In genomic region chr21:43876605-43877004, GRCh38 we compare ENCODE assay signal across 23 cellular contexts. TPM values are rescaled to one million over a fixed set of nuclear protein-coding genes. Genes with fewer than 3 reads are reported as not detected.
A peak's percentile ranks its signal among the peaks of the same experiment; 100 is the strongest.
DNase-seq lines count a peak whose midpoint lies in the region; ATAC-seq, FAIRE-seq and TF ChIP-seq lines count a peak whose summit lies in the region.
"Had no signal": no experiment of that assay in that cellular context is flagged by ENCODE, and none has a peak within 500 bp of the region (broad histone marks: within the 10 kb centered on the region; RNA-seq: fewer than 3 reads in every experiment).

No MANE protein-coding gene starts in this region.

- CTCF ChIA-PET in activated naive CD4-positive, alpha-beta T cell treated with anti-CD3 and anti-CD28 coated beads, Interleukin-2, amount 10 ng/mL, durations not matched to agents 7 days and 5 days (lab: Charles Lee): interaction anchor here (0.8 kb wide), 1 partner anchor 24 kb away, joined by 3 read pairs; no protein-coding TSS in a partner anchor
- CTCF ChIA-PET in K562 (lab: Yijun Ruan, JAX; ENCODE audit: low intra/inter-chr PET ratio): no interaction called here

- no peak overlapping the region for H3K4me2 ChIP-seq in K562 (ENCODE audit: insufficient read depth, low read length)
- no peak overlapping the region for H3K4me2 ChIP-seq in mesenchymal stem cell (ENCODE audit: low read length, poor library complexity, severe bottlenecking)
- H3K4me2 ChIP-seq: A549; BLaER1 treated with 17β-estradiol and CSF1 and Interleukin-3, amounts not matched to agents 10 nM and 100 nM had no signal

- whole genome bisulfite sequencing in K562 (ENCODE audit: insufficient coverage, low coverage, missing lambda C conversion rate): 70% methylated on average over 5 of the region's 5 CpGs
- 85% methylated on average over 5 of the region's 5 CpGs for WGBS in mesenchymal stem cell

- no peak overlapping the region for H3K18ac ChIP-seq in mesenchymal stem cell (ENCODE audit: low read depth in 1 of 2, low read length in 2 of 2)

- H3K4me3 ChIP-seq in K562 (no peak overlapping the region), mesenchymal stem cell (ENCODE audit: insufficient read depth in 1 of 2, low read depth in 1 of 2, low read length in 2 of 2) (no peak overlapping the region)
- H3K4me3 ChIP-seq: A549; BLaER1 treated with 17β-estradiol and CSF1 and Interleukin-3, amounts not matched to agents 10 nM and 100 nM had no signal

- in situ Hi-C loops in K562 (cut with MboI): no loop called here

- no peak for FAIRE-seq in K562 (lab: Jason Lieb, UNC)
- FAIRE-seq: A549, D721Med, G401.6, GM12891, GM19239 had no signal

- no peak overlapping the region for H2AK5ac ChIP-seq in mesenchymal stem cell (ENCODE audit: low read length, severe bottlenecking)

- H4K8ac ChIP-seq in mesenchymal stem cell (ENCODE audit: low read length): no peak overlapping the region

- TF ChIP-seq RAD21 in K562 (CRISPR knock-in tag; conservative IDR thresholded peaks at IDR 0.05 in 1 of 2, IDR thresholded peaks at IDR 0.05 in 1 of 2): no peak

- TF ChIP-seq POLR2A in K562 (conservative IDR thresholded peaks at IDR 0.05): no peak

- H3K4me3 Mint-ChIP-seq in activated naive CD4-positive, alpha-beta T cell treated with anti-CD3 and anti-CD28 coated beads, Interleukin-2, amount 10 ng/mL, durations not matched to agents 7 days and 5 days: no peak overlapping the region
- no peak overlapping the region for H3K4me3 Mint-ChIP-seq in natural killer cell treated with Interleukin-12 subunit alpha and Interleukin-12 subunit beta and Interleukin-15 and Interleukin-18, amount 100 ng/mL, for 72 hours
- H3K4me3 Mint-ChIP-seq in natural killer cell: no peak overlapping the region
- H3K4me3 Mint-ChIP-seq: B cell; CD4-positive, alpha-beta T cell; CD8-positive, alpha-beta T cell had no signal

- no peaks in the 10 kb centered on the region for H3K9me1 ChIP-seq in K562 (ENCODE audit: control insufficient read depth, insufficient read depth, low read length)

- no peaks in the 10 kb centered on the region for H3K9me3 ChIP-seq in K562 (replicated peaks; ENCODE audit: control insufficient read depth, insufficient read depth, low read depth, low read length)
- no peaks in the 10 kb centered on the region for H3K9me3 ChIP-seq in mesenchymal stem cell (ENCODE audit: control insufficient read depth, low read length)
- H3K9me3 ChIP-seq: A549, Caco-2 had no signal

- peaks cover 46% of the 10 kb centered on the region for H3K36me3 Mint-ChIP-seq in activated naive CD4-positive, alpha-beta T cell treated with anti-CD3 and anti-CD28 coated beads, Interleukin-2, amount 10 ng/mL, durations not matched to agents 7 days and 5 days
- peaks cover 6% of the 10 kb centered on the region for H3K36me3 Mint-ChIP-seq in natural killer cell treated with Interleukin-12 subunit alpha and Interleukin-12 subunit beta and Interleukin-15 and Interleukin-18, amount 100 ng/mL, for 72 hours
- no peaks in the 10 kb centered on the region for H3K36me3 Mint-ChIP-seq in natural killer cell

- no peak overlapping the region for H3K4ac ChIP-seq in mesenchymal stem cell (ENCODE audit: low read depth in 1 of 2, low read length in 2 of 2)

- H4K20me1 ChIP-seq in K562 (replicated peaks; ENCODE audit: control insufficient read depth, insufficient read depth, low read length): 0 out of 2 replicates have a peak, but pooled peaks cover 9% of the 10 kb centered on the region

- H2AFZ ChIP-seq in K562 (ENCODE audit: low read depth, low read length) (no peak overlapping the region), mesenchymal stem cell (ENCODE audit: low read depth, low read length) (no peak overlapping the region)

- H3K79me1 ChIP-seq in mesenchymal stem cell (replicated peaks; ENCODE audit: low read length, poor library complexity, severe bottlenecking): peaks cover 34% of the 10 kb centered on the region

- peak overlapping the region; percentile 35 for H3K27ac Mint-ChIP-seq in activated naive CD4-positive, alpha-beta T cell treated with anti-CD3 and anti-CD28 coated beads, Interleukin-2, amount 10 ng/mL, durations not matched to agents 7 days and 5 days
- no peak overlapping the region for H3K27ac Mint-ChIP-seq in natural killer cell treated with Interleukin-12 subunit alpha and Interleukin-12 subunit beta and Interleukin-15 and Interleukin-18, amount 100 ng/mL, for 72 hours
- H3K27ac Mint-ChIP-seq in natural killer cell: no peak overlapping the region
- H3K27ac Mint-ChIP-seq: B cell; CD4-positive, alpha-beta T cell; CD8-positive, alpha-beta T cell had no signal

- POLR2A ChIA-PET in K562 (lab: Yijun Ruan, JAX): interaction anchor here (0.6 to 1.5 kb wide), 4 partner anchors 12 to 97 kb away, joined by 3 to 4 read pairs (median 3); no protein-coding TSS in a partner anchor

- no peak for TF ChIP-seq CTCF in natural killer cell (IDR thresholded peaks at IDR 0.05)
- no peak for TF ChIP-seq CTCF in K562 (IDR thresholded peaks at IDR 0.05 in 2 of 3, conservative IDR thresholded peaks at IDR 0.05 in 1 of 3; ENCODE audit: insufficient read depth in 2 of 3, low read depth in 1 of 3, low read length in 3 of 3)

- H3K23ac ChIP-seq in mesenchymal stem cell (ENCODE audit: low read length in 2 of 2): no peak overlapping the region

- H3K4me1 ChIP-seq in K562 (replicated peaks in 1 of 2; ENCODE audit: control insufficient read depth in 2 of 2, insufficient read depth in 2 of 2, low read length in 2 of 2) (peaks cover 6 to 30% of the 10 kb centered on the region in 2 experiments; a peak in 4 of 5 replicates), mesenchymal stem cell (ENCODE audit: control insufficient read depth, insufficient read depth, low read depth, low read length) (peaks cover 10% of the 10 kb centered on the region)

- H3K27me3 Mint-ChIP-seq in activated naive CD4-positive, alpha-beta T cell treated with anti-CD3 and anti-CD28 coated beads, Interleukin-2, amount 10 ng/mL, durations not matched to agents 7 days and 5 days: no peaks in the 10 kb centered on the region
- H3K27me3 Mint-ChIP-seq in natural killer cell treated with Interleukin-12 subunit alpha and Interleukin-12 subunit beta and Interleukin-15 and Interleukin-18, amount 100 ng/mL, for 72 hours: no peaks in the 10 kb centered on the region
- no peaks in the 10 kb centered on the region for H3K27me3 Mint-ChIP-seq in natural killer cell (ENCODE audit: low read depth in 2 of 2)
- H3K27me3 Mint-ChIP-seq: B cell; CD4-positive, alpha-beta T cell had no signal

- H3K4me1 Mint-ChIP-seq in activated naive CD4-positive, alpha-beta T cell treated with anti-CD3 and anti-CD28 coated beads, Interleukin-2, amount 10 ng/mL, durations not matched to agents 7 days and 5 days: peaks cover 44% of the 10 kb centered on the region
- H3K4me1 Mint-ChIP-seq in natural killer cell treated with Interleukin-12 subunit alpha and Interleukin-12 subunit beta and Interleukin-15 and Interleukin-18, amount 100 ng/mL, for 72 hours (ENCODE audit: low read depth in 2 of 2): peaks cover 20 to 24% of the 10 kb centered on the region in 2 donors
- H3K4me1 Mint-ChIP-seq in natural killer cell: peaks cover 20 to 30% of the 10 kb centered on the region in 2 donors

- BruUV-seq in K562 (replicated peaks; lab: Mats Ljungman, UMichigan): no TSS peak

- intact Hi-C loops in natural killer cell (cut with micrococcal nuclease) (no loop called here), K562 (cut with micrococcal nuclease) (no loop called here)

- no peak for ATAC-seq in natural killer cell treated with Interleukin-12 subunit alpha and Interleukin-12 subunit beta and Interleukin-15 and Interleukin-18, amount 100 ng/mL, for 72 hours
- ATAC-seq in natural killer cell (no peak), K562 (no peak), HG03571 (IDR thresholded peaks at IDR 0.05; ENCODE audit: unreplicated experiment) (no peak)
- ATAC-seq: A549; CD8-positive, alpha-beta T cell had no signal

- no peaks in the 10 kb centered on the region for H3K27me3 ChIP-seq in K562 (ENCODE audit: control insufficient read depth in 2 of 2, insufficient read depth in 2 of 2, low read length in 2 of 2)
- no peaks in the 10 kb centered on the region for H3K27me3 ChIP-seq in mesenchymal stem cell (ENCODE audit: control insufficient read depth in 1 of 2, insufficient read depth in 1 of 2, low read length in 2 of 2)
- H3K27me3 ChIP-seq: BLaER1 treated with 17β-estradiol and CSF1 and Interleukin-3, amounts not matched to agents 10 nM and 100 nM had no signal

- H3K27ac ChIP-seq in K562 (ENCODE audit: extremely low read depth, low read depth, low read length) (no peak overlapping the region), mesenchymal stem cell (ENCODE audit: low read length, poor library complexity, severe bottlenecking) (no peak overlapping the region)
- H3K27ac ChIP-seq: 22Rv1; A549; BLaER1 treated with 17β-estradiol and CSF1 and Interleukin-3, amounts not matched to agents 10 nM and 100 nM; C4-2B had no signal

- H3K36me3 ChIP-seq in K562 (ENCODE audit: control insufficient read depth, insufficient read depth, low read length): peaks cover 56% of the 10 kb centered on the region; the same call in 2 of the 3 replicates
- H3K36me3 ChIP-seq in mesenchymal stem cell (ENCODE audit: control insufficient read depth in 1 of 2, insufficient read depth in 2 of 2, low read depth in 1 of 2, low read length in 2 of 2): peaks cover 11 to 27% of the 10 kb centered on the region in 2 experiments

- TF ChIP-seq EP300 in K562 (IDR thresholded peaks at IDR 0.05; ENCODE audit: low read length): no peak

- DNase-seq in activated naive CD4-positive, alpha-beta T cell treated with anti-CD3 and anti-CD28 coated beads, Interleukin-2, amount 10 ng/mL, durations not matched to agents 7 days and 5 days: no peak
- DNase-seq in activated naive CD4-positive, alpha-beta T cell treated with anti-CD3 and anti-CD28 coated beads, Interleukin-2, amount 50 U/mL, for 16 hours: no peak
- peak; percentile 10 for DNase-seq in natural killer cell treated with Interleukin-12 subunit alpha and Interleukin-12 subunit beta and Interleukin-15 and Interleukin-18, amount 100 ng/mL, for 72 hours (ENCODE audit: low spot score)
- DNase-seq in natural killer cell (no peak), K562 (ENCODE audit: extremely low read depth in 1 of 4, low spot score in 3 of 4) (no peak), mesenchymal stem cell (no peak)
- DNase-seq: AML-193; Caco-2; Calu3; CD4-positive, alpha-beta T cell; CD8-positive, alpha-beta T cell; DMS79 treated with DMSO at 0.1 percent for 48 hours; GF-D8 had no signal

- H3K79me2 ChIP-seq in K562 (ENCODE audit: control insufficient read depth, insufficient read depth, low read length): peaks cover 77% of the 10 kb centered on the region

- H3K9me3 Mint-ChIP-seq in activated naive CD4-positive, alpha-beta T cell treated with anti-CD3 and anti-CD28 coated beads, Interleukin-2, amount 10 ng/mL, durations not matched to agents 7 days and 5 days: no peaks in the 10 kb centered on the region
- no peaks in the 10 kb centered on the region for H3K9me3 Mint-ChIP-seq in natural killer cell treated with Interleukin-12 subunit alpha and Interleukin-12 subunit beta and Interleukin-15 and Interleukin-18, amount 100 ng/mL, for 72 hours
- H3K9me3 Mint-ChIP-seq in natural killer cell: peaks cover 0 to 3% of the 10 kb centered on the region in 2 donors
- H3K9me3 Mint-ChIP-seq: CD4-positive, alpha-beta T cell had no signal

- H3K9ac ChIP-seq in K562 (ENCODE audit: insufficient read depth in 1 of 2, low read depth in 2 of 2, low read length in 2 of 2) (no peak overlapping the region), mesenchymal stem cell (ENCODE audit: low read length) (no peak overlapping the region)
- H3K9ac ChIP-seq: BLaER1 treated with 17β-estradiol and CSF1 and Interleukin-3, amounts not matched to agents 10 nM and 100 nM had no signal

- no peak overlapping the region for H2BK15ac ChIP-seq in mesenchymal stem cell (ENCODE audit: low read depth, poor library complexity, severe bottlenecking)

- H2BK120ac ChIP-seq in mesenchymal stem cell (ENCODE audit: low read depth, low read length): no peak overlapping the region

- no peak overlapping the region for H4K91ac ChIP-seq in mesenchymal stem cell (ENCODE audit: low read length)

- no peak overlapping the region for H2BK5ac ChIP-seq in mesenchymal stem cell (ENCODE audit: low read depth, low read length, poor library complexity, severe bottlenecking)

- H2BK12ac ChIP-seq in mesenchymal stem cell (ENCODE audit: low read length in 2 of 2): no peak overlapping the region

- H3K14ac ChIP-seq in mesenchymal stem cell (ENCODE audit: low read length in 2 of 2): no peak overlapping the region

RNA-seq across cellular contexts. Expression of gene AGPAT3, which starts 11.6 kb away (rescaled TPM):
- 100 to 1,000 TPM in 1 of 2 donors, 10 to 100 TPM in 1; 66.8 to 115 TPM for total RNA-seq in natural killer cell treated with Interleukin-12 subunit alpha and Interleukin-12 subunit beta and Interleukin-15 and Interleukin-18, amount 100 ng/mL, for 72 hours
- total RNA-seq in natural killer cell (10 to 100 TPM; 39.5 to 45.7 (median 42.3) TPM), K562 (2014; rRNA removed) (41.3 and 50.4 TPM in 2 replicates), K562 (2014; rRNA removed; fragmentation: Illumina TruSeq; extraction: Trizol) (27.3 and 28.6 TPM in 2 replicates), K562 (2015; rRNA removed; fragmentation: Illumina TruSeq; extraction: Trizol) (33.7 and 35.7 TPM in 2 replicates), K562 (2021) (88.4 and 90.1 TPM in 2 replicates)
- total RNA-seq in K562 (2011; cell fraction: chromatin; rRNA removed; ENCODE audit: low replicate concordance): 91.3 and 152 TPM in 2 replicates
- 92.9 and 103 TPM in 2 replicates for total RNA-seq in K562 (2011; cell fraction: nucleolus; rRNA removed)
- total RNA-seq in K562 (2011; cell fraction: nucleoplasm; rRNA removed): 104 and 106 TPM in 2 replicates
- polyA plus RNA-seq in K562 (2011; rRNA removed) (48.3 and 63.4 TPM in 2 replicates), K562 (2014; fragmentation: Illumina TruSeq; extraction: Trizol) (33.2 and 48.4 TPM in 2 replicates), K562 (2014; fragmentation: Nextera tagmentation; extraction: Ambion mirVana) (1 to 10 TPM; 1.5 TPM), K562 (2014; rRNA removed) (46.6 and 50.1 TPM in 2 replicates)
- 66.5 and 76.4 TPM in 2 replicates for polyA plus RNA-seq in K562 (2011; cell fraction: cytosol; rRNA removed)
- polyA plus RNA-seq in K562 (2011; cell fraction: nucleus; rRNA removed): 70.1 and 87.0 TPM in 2 replicates
- 42.6 and 65.7 TPM in 2 replicates for polyA plus RNA-seq in K562 (2012)
- polyA minus RNA-seq in K562 (2011; rRNA and poly(A)+ RNA removed): 40.0 and 57.0 TPM in 2 replicates
- polyA minus RNA-seq in K562 (2011; cell fraction: cytosol; rRNA and poly(A)+ RNA removed): 48.7 and 66.4 TPM in 2 replicates
- polyA minus RNA-seq in K562 (2011; cell fraction: nucleus; rRNA and poly(A)+ RNA removed): 26.1 and 32.4 TPM in 2 replicates
- 38.6 TPM for polyA plus RNA-seq in mesenchymal stem cell (2013, experiment 1 of 2)
- polyA plus RNA-seq in mesenchymal stem cell (2013, experiment 2 of 2): 39.2 TPM
